Comparison of ENCODE assay signal across 7 cellular contexts in genomic region chr4:81314196-81314896, GRCh38.
DNase-seq lines count a peak whose midpoint lies in the region; ATAC-seq and TF ChIP-seq lines count a peak whose summit lies in the region.

No MANE protein-coding gene starts in this region.

- H4K91ac ChIP-seq in neuronal stem cell (ENCODE audit: low read depth, low read length, poor library complexity), result no peak overlapping the region

- H2AFZ ChIP-seq in neuronal stem cell (ENCODE audit: low read length), result no peak overlapping the region

- no peaks in the 10 kb centered on the region for H3K4me1 ChIP-seq in neuronal stem cell (ENCODE audit: control insufficient read depth in 2 of 2, insufficient read depth in 1 of 2, low read depth in 1 of 2, low read length in 2 of 2)

- no peaks in the 10 kb centered on the region for H3K79me1 ChIP-seq in neuronal stem cell (ENCODE audit: low read depth, low read length)

- no peak overlapping the region for H3K4ac ChIP-seq in neuronal stem cell (ENCODE audit: low read length)

- no peak overlapping the region for H2BK12ac ChIP-seq in neuronal stem cell (ENCODE audit: low read length)

- no peaks in the 10 kb centered on the region for H3K9me3 ChIP-seq in neuronal stem cell (replicated peaks in 1 of 2; ENCODE audit: control insufficient read depth in 2 of 2, insufficient read depth in 1 of 2, low read depth in 1 of 2, low read length in 2 of 2)

- no peak overlapping the region for H3K4me2 ChIP-seq in neuronal stem cell (ENCODE audit: insufficient read depth, low read length, poor library complexity, severe bottlenecking)

- H3K18ac ChIP-seq in neuronal stem cell (ENCODE audit: low read length), result no peak overlapping the region

- no peak overlapping the region for H4K8ac ChIP-seq in neuronal stem cell (ENCODE audit: low read depth, low read length)

- no peaks in the 10 kb centered on the region for H3K36me3 ChIP-seq in neuronal stem cell (replicated peaks in 1 of 2; ENCODE audit: control insufficient read depth in 2 of 2, insufficient read depth in 2 of 2, low read length in 2 of 2)

- no peak overlapping the region for H3K14ac ChIP-seq in neuronal stem cell (ENCODE audit: low read length)

- H3K27ac ChIP-seq in neuronal stem cell (replicated peaks; ENCODE audit: low read length), result no peak overlapping the region

- TF ChIP-seq CTCF in fibroblast of villous mesenchyme (IDR thresholded peaks at IDR 0.05; ENCODE audit: insufficient read depth, low read depth, low read length), result no peak

- DNase-seq in NCI-H510A treated with DMSO at 0.1 percent for 48 hours (lab: John Stamatoyannopoulos, UW) (peak; percentile 55), fibroblast of villous mesenchyme (ENCODE audit: low read depth) (peak; percentile 6), stromal cell of bone marrow (ENCODE audit: low read depth) (peak; percentile 6), neuronal stem cell (ENCODE audit: low spot score) (no peak)

- no peak overlapping the region for H2BK15ac ChIP-seq in neuronal stem cell (ENCODE audit: low read length)

- no peak overlapping the region for H3K23ac ChIP-seq in neuronal stem cell (ENCODE audit: low read depth, low read length, poor library complexity)

- no peak overlapping the region for H2BK120ac ChIP-seq in neuronal stem cell (ENCODE audit: low read depth, low read length)

- no peaks in the 10 kb centered on the region for H3K27me3 ChIP-seq in neuronal stem cell (ENCODE audit: control insufficient read depth in 3 of 3, insufficient read depth in 3 of 3, low read depth in 1 of 3, low read length in 3 of 3)

- H2BK5ac ChIP-seq in neuronal stem cell (ENCODE audit: low read length), result no peak overlapping the region

- H3K4me3 ChIP-seq in fibroblast of villous mesenchyme (ENCODE audit: low read depth, low read length) (no peak overlapping the region), neuronal stem cell (ENCODE audit: low read length in 2 of 2) (no peak overlapping the region)

- no peak overlapping the region for H2AK5ac ChIP-seq in neuronal stem cell (ENCODE audit: low read depth, low read length)

- no peak overlapping the region for H3K9ac ChIP-seq in neuronal stem cell (ENCODE audit: low read depth, low read length, poor library complexity)

- ATAC-seq in GM21717 (IDR thresholded peaks at IDR 0.05; ENCODE audit: unreplicated experiment), result peak; percentile 66
- ATAC-seq in GM21576 (IDR thresholded peaks at IDR 0.05; ENCODE audit: unreplicated experiment), result no peak
- no peak for ATAC-seq in HG03442 (IDR thresholded peaks at IDR 0.05; ENCODE audit: unreplicated experiment)

- whole genome bisulfite sequencing in neuronal stem cell (ENCODE audit: extremely low coverage in 2 of 2, insufficient read length in 2 of 2, insufficient replicate concordance in 1 of 2), 2 donors, result no CpG with 5 or more reads among the region's 6 CpGs
